Comparison of ENCODE assay signal across 33 cellular contexts in the genomic region with DNA sequence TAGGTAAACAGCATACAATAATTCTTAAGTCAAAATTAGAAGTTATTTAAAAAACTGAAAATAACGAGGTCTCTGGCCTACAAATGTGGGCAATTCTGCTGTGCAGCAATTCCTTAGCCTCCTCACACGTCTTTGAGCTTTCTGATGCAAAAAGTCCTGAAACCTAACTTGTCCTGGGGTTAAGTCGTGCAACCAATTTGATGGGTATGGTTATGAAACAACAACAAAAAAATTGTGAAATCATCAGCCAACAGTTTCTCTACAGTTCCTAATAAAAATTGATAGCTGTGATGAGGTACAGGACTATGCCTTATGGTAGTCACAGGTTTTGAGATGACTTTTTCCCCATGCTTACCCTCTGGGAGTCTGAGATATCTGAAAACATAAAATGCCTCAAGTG.
"Had no signal": no experiment of that assay in that cellular context is flagged by ENCODE, and none has a peak within 500 bp of the region (broad histone marks: within the 10 kb centered on the region; RNA-seq: fewer than 3 reads in every experiment).

No MANE protein-coding gene starts in this region.

- H3K4me1 ChIP-seq: ascending aorta, breast epithelium, colonic mucosa had no signal

- H3K4me3 Mint-ChIP-seq: activated CD4-positive, alpha-beta memory T cell treated with anti-CD3 and anti-CD28 coated beads for 36 hours; activated CD4-positive, alpha-beta T cell treated with anti-CD3 and anti-CD28 coated beads for 36 hours; activated CD4-positive, alpha-beta T cell treated with anti-CD3 and anti-CD28 coated beads, Interleukin-2, amount 10 ng/mL, durations not matched to agents 24 days and 14 days; activated CD8-positive, alpha-beta memory T cell treated with anti-CD3 and anti-CD28 coated beads, Interleukin-2, amount 10 ng/mL, durations not matched to agents 7 days and 5 days; activated CD8-positive, alpha-beta T cell treated with anti-CD3 and anti-CD28 coated beads, Interleukin-2, amount 10 ng/mL, durations not matched to agents 7 days and 5 days; activated naive CD4-positive, alpha-beta T cell treated with anti-CD3 and anti-CD28 coated beads, Interleukin-2, amount 10 ng/mL, durations not matched to agents 7 days and 5 days; activated naive CD8-positive, alpha-beta T cell treated with anti-CD3 and anti-CD28 coated beads, Interleukin-2, amount 10 ng/mL, durations not matched to agents 7 days and 5 days; activated T-cell treated with anti-CD3 and anti-CD28 coated beads, Interleukin-2, amount 50 U/mL, for 72 hours; brain; dendritic cell treated with granulocyte-macrophage colony-stimulating factor and Interleukin-4, amounts not matched to agents 40 ng/mL and 50 ng/mL, for 4 days; endodermal cell; T-helper 2 cell treated with Interferon-gamma antibody and Interleukin-4, amounts not matched to agents 5 μg/mL and 100 μg/mL, for 36 hours had no signal

- H3K36me3 ChIP-seq: ascending aorta, breast epithelium, cardiac muscle cell, colonic mucosa had no signal

- H3K4me1 Mint-ChIP-seq: activated CD4-positive, alpha-beta T cell treated with anti-CD3 and anti-CD28 coated beads for 36 hours; activated CD8-positive, alpha-beta memory T cell treated with anti-CD3 and anti-CD28 coated beads, Interleukin-2, amount 10 ng/mL, durations not matched to agents 7 days and 5 days; activated naive CD4-positive, alpha-beta T cell treated with anti-CD3 and anti-CD28 coated beads, Interleukin-2, amount 10 ng/mL, durations not matched to agents 7 days and 5 days; activated naive CD8-positive, alpha-beta T cell treated with anti-CD3 and anti-CD28 coated beads, Interleukin-2, amount 10 ng/mL, durations not matched to agents 7 days and 5 days; brain; endodermal cell had no signal

- H3K27me3 ChIP-seq: ascending aorta, breast epithelium, cardiac muscle cell, colonic mucosa, dorsolateral prefrontal cortex had no signal

- H3K36me3 Mint-ChIP-seq: activated CD4-positive, alpha-beta memory T cell treated with anti-CD3 and anti-CD28 coated beads for 36 hours; activated CD8-positive, alpha-beta memory T cell treated with anti-CD3 and anti-CD28 coated beads, Interleukin-2, amount 10 ng/mL, durations not matched to agents 7 days and 5 days; activated naive CD4-positive, alpha-beta T cell treated with anti-CD3 and anti-CD28 coated beads, Interleukin-2, amount 10 ng/mL, durations not matched to agents 7 days and 5 days; activated naive CD4-positive, alpha-beta T cell treated with anti-CD3 and anti-CD28 coated beads, Interleukin-2, amount 50 U/mL, for 72 hours; activated naive CD8-positive, alpha-beta T cell treated with anti-CD3 and anti-CD28 coated beads, Interleukin-2, amount 10 ng/mL, durations not matched to agents 7 days and 5 days; brain had no signal

- FAIRE-seq: frontal cortex had no signal

- DNase-seq: activated CD4-positive, alpha-beta memory T cell treated with anti-CD3 and anti-CD28 coated beads for 36 hours; activated CD4-positive, alpha-beta T cell treated with anti-CD3 and anti-CD28 coated beads for 36 hours; activated CD4-positive, alpha-beta T cell treated with anti-CD3 and anti-CD28 coated beads, Interleukin-2, amount 10 ng/mL, durations not matched to agents 24 days and 14 days; activated CD4-positive, CD25-positive, alpha-beta regulatory T cell; activated CD4-positive, CD25-positive, alpha-beta regulatory T cell treated with anti-CD3 and anti-CD28 coated beads, Interleukin-2, amount 50 U/mL, for 72 hours; activated CD8-positive, alpha-beta memory T cell treated with anti-CD3 and anti-CD28 coated beads, Interleukin-2, amount 10 ng/mL, durations not matched to agents 7 days and 5 days; activated CD8-positive, alpha-beta memory T cell treated with anti-CD3 and anti-CD28 coated beads, Interleukin-2, amount 50 U/mL, for 4 hours; activated gamma-delta T cell; activated naive CD4-positive, alpha-beta T cell; activated naive CD4-positive, alpha-beta T cell treated with anti-CD3 and anti-CD28 coated beads, Interleukin-2, amount 10 ng/mL, durations not matched to agents 7 days and 5 days; activated naive CD8-positive, alpha-beta T cell treated with anti-CD3 and anti-CD28 coated beads, Interleukin-2, amount 10 ng/mL, durations not matched to agents 7 days and 5 days; activated T-cell treated with anti-CD3 and anti-CD28 coated beads, Interleukin-2, amount 50 U/mL, for 1 hour; activated T-cell treated with anti-CD3 and anti-CD28 coated beads, Interleukin-2, amount 50 U/mL, for 72 hours; central memory CD4-positive, alpha-beta T cell; cerebellar nuclear complex; colonic mucosa; dorsolateral prefrontal cortex; effector memory CD4-positive, alpha-beta T cell; endodermal cell; foreskin fibroblast; head of caudate nucleus; hippocampal formation; T1000 had no signal

- ATAC-seq: activated CD4-positive, alpha-beta T cell treated with anti-CD3 and anti-CD28 coated beads for 36 hours; activated CD8-positive, alpha-beta memory T cell treated with anti-CD3 and anti-CD28 coated beads, Interleukin-2, amount 10 ng/mL, durations not matched to agents 7 days and 5 days; activated CD8-positive, alpha-beta T cell treated with anti-CD3 and anti-CD28 coated beads, Interleukin-2, amount 10 ng/mL, durations not matched to agents 7 days and 5 days; activated naive CD4-positive, alpha-beta T cell treated with anti-CD3 and anti-CD28 coated beads, Interleukin-2, amount 50 U/mL, for 72 hours; activated T-cell treated with anti-CD3 and anti-CD28 coated beads, Interleukin-2, amount 50 U/mL, for 72 hours; esophagus mucosa had no signal

- H3K27ac Mint-ChIP-seq: activated CD4-positive, alpha-beta memory T cell treated with anti-CD3 and anti-CD28 coated beads for 36 hours; activated CD4-positive, alpha-beta T cell treated with anti-CD3 and anti-CD28 coated beads for 36 hours; activated CD4-positive, alpha-beta T cell treated with anti-CD3 and anti-CD28 coated beads, Interleukin-2, amount 10 ng/mL, durations not matched to agents 24 days and 14 days; activated CD8-positive, alpha-beta memory T cell treated with anti-CD3 and anti-CD28 coated beads, Interleukin-2, amount 10 ng/mL, durations not matched to agents 7 days and 5 days; activated CD8-positive, alpha-beta T cell treated with anti-CD3 and anti-CD28 coated beads, Interleukin-2, amount 10 ng/mL, durations not matched to agents 7 days and 5 days; activated naive CD4-positive, alpha-beta T cell treated with anti-CD3 and anti-CD28 coated beads, Interleukin-2, amount 10 ng/mL, durations not matched to agents 7 days and 5 days; activated naive CD4-positive, alpha-beta T cell treated with anti-CD3 and anti-CD28 coated beads, Interleukin-2, amount 50 U/mL, for 72 hours; activated naive CD8-positive, alpha-beta T cell treated with anti-CD3 and anti-CD28 coated beads, Interleukin-2, amount 10 ng/mL, durations not matched to agents 7 days and 5 days; activated T-cell treated with anti-CD3 and anti-CD28 coated beads, Interleukin-2, amount 50 U/mL, for 72 hours; brain; dendritic cell treated with granulocyte-macrophage colony-stimulating factor and Interleukin-4, amounts not matched to agents 40 ng/mL and 50 ng/mL, for 4 days; endodermal cell; T-helper 2 cell treated with Interferon-gamma antibody and Interleukin-4, amounts not matched to agents 5 μg/mL and 100 μg/mL, for 36 hours had no signal

- H3K27me3 Mint-ChIP-seq: activated CD4-positive, alpha-beta memory T cell treated with anti-CD3 and anti-CD28 coated beads for 36 hours; activated CD4-positive, alpha-beta T cell treated with anti-CD3 and anti-CD28 coated beads for 36 hours; brain; dendritic cell treated with granulocyte-macrophage colony-stimulating factor and Interleukin-4, amounts not matched to agents 40 ng/mL and 50 ng/mL, for 4 days had no signal

- H3K4me3 ChIP-seq: ascending aorta, breast epithelium, cardiac muscle cell, colonic mucosa, dorsolateral prefrontal cortex had no signal

- H3K27ac ChIP-seq: ascending aorta, breast epithelium, cardiac muscle cell, colonic mucosa, dorsolateral prefrontal cortex had no signal

- H3K9me3 ChIP-seq: ascending aorta, breast epithelium, colonic mucosa had no signal

- H3K9me3 Mint-ChIP-seq: activated CD4-positive, alpha-beta memory T cell treated with anti-CD3 and anti-CD28 coated beads for 36 hours; activated naive CD4-positive, alpha-beta T cell treated with anti-CD3 and anti-CD28 coated beads, Interleukin-2, amount 10 ng/mL, durations not matched to agents 7 days and 5 days; activated naive CD4-positive, alpha-beta T cell treated with anti-CD3 and anti-CD28 coated beads, Interleukin-2, amount 50 U/mL, for 72 hours; activated naive CD8-positive, alpha-beta T cell treated with anti-CD3 and anti-CD28 coated beads, Interleukin-2, amount 10 ng/mL, durations not matched to agents 7 days and 5 days; activated T-cell treated with anti-CD3 and anti-CD28 coated beads, Interleukin-2, amount 50 U/mL, for 72 hours; dendritic cell treated with granulocyte-macrophage colony-stimulating factor and Interleukin-4, amounts not matched to agents 40 ng/mL and 50 ng/mL, for 4 days; endodermal cell; T-helper 2 cell treated with Interferon-gamma antibody and Interleukin-4, amounts not matched to agents 5 μg/mL and 100 μg/mL, for 36 hours had no signal
